8 cellular contexts compared by ENCODE assay signal in genomic region chr6:165308926-165309731, GRCh38. TPM values are rescaled to one million over a fixed set of nuclear protein-coding genes. Genes with fewer than 3 reads are reported as not detected.
DNase-seq lines count a peak whose midpoint lies in the region; ATAC-seq and TF ChIP-seq lines count a peak whose summit lies in the region.

Gene C6orf118, minus strand, starts transcription at chr6:165309605. Its CDS starts 19 bp downstream, at chr6:165309586.

- in situ Hi-C loops in G401 (cut with HindIII; ENCODE audit: low sequenced_read_pairs) = no loop called here

- TF ChIP-seq CTCF in coronary artery (IDR thresholded peaks at IDR 0.05) (no peak), liver (IDR thresholded peaks at IDR 0.05; ENCODE audit: low read depth, low read length, missing input control) (no peak), PC-9 (conservative IDR thresholded peaks at IDR 0.05) (no peak)

- H4K20me1 ChIP-seq in PC-9 (ENCODE audit: insufficient read depth) = no peaks in the 10 kb centered on the region

- H3K4me3 ChIP-seq in coronary artery = peak within 1 kb of the TSS; percentile 68
- H3K4me3 ChIP-seq in liver (ENCODE audit: low read depth in 1 of 3, low read length in 3 of 3) = peak within 1 kb of the TSS in 2 of 3 donors; percentile 20 to 30
- H3K4me3 ChIP-seq in PC-9 = no peak within 1 kb of the TSS
- no peak within 1 kb of the TSS for H3K4me3 ChIP-seq in effector memory CD4-positive, alpha-beta T cell (ENCODE audit: insufficient read depth, low read depth, low read length, poor library complexity, severe bottlenecking)

- TF ChIP-seq RAD21 in liver (IDR thresholded peaks at IDR 0.05) = no peak

- no peaks in the 10 kb centered on the region for H3K4me1 Mint-ChIP-seq in natural killer cell treated with Interleukin-12 subunit alpha and Interleukin-12 subunit beta and Interleukin-15 and Interleukin-18, amount 100 ng/mL, for 72 hours (ENCODE audit: low read depth in 2 of 2)

- H3K9ac ChIP-seq in liver (ENCODE audit: low read depth in 1 of 2, low read length in 2 of 2) = no peak within 1 kb of the TSS

- H3K9me3 Mint-ChIP-seq in natural killer cell treated with Interleukin-12 subunit alpha and Interleukin-12 subunit beta and Interleukin-15 and Interleukin-18, amount 100 ng/mL, for 72 hours = peaks cover 1% of the 10 kb centered on the region

- DNase-seq in G401 (ENCODE audit: low spot score) (peak; percentile 40), NCI-H69 (lab: John Stamatoyannopoulos, UW) (peak; percentile 45), coronary artery (ENCODE audit: low spot score) (no peak), stromal cell of bone marrow (ENCODE audit: low read depth) (peak; percentile 28), PC-9 (no peak)
- no peak for DNase-seq in effector memory CD4-positive, alpha-beta T cell
- no peak for DNase-seq in natural killer cell treated with Interleukin-12 subunit alpha and Interleukin-12 subunit beta and Interleukin-15 and Interleukin-18, amount 100 ng/mL, for 72 hours (ENCODE audit: low spot score)

- H3K27ac ChIP-seq in coronary artery (no peak within 1 kb of the TSS), liver (ENCODE audit: low read depth in 1 of 2, low read length in 2 of 2) (no peak within 1 kb of the TSS), PC-9 (no peak within 1 kb of the TSS)
- no peak within 1 kb of the TSS for H3K27ac ChIP-seq in effector memory CD4-positive, alpha-beta T cell (ENCODE audit: insufficient read depth, low read length, poor library complexity, severe bottlenecking)

- H3K79me2 ChIP-seq in PC-9 (ENCODE audit: low read depth) = no peaks in the 10 kb centered on the region

- H3K9me2 ChIP-seq in PC-9 (ENCODE audit: insufficient read depth) = no peaks in the 10 kb centered on the region

- H3K4me1 ChIP-seq in liver (ENCODE audit: control insufficient read depth in 4 of 4, insufficient read depth in 4 of 4, low read length in 3 of 4) = peaks cover 0 to 8% (median 5%) of the 10 kb centered on the region in 4 donors
- no peaks in the 10 kb centered on the region for H3K4me1 ChIP-seq in PC-9 (replicated peaks; ENCODE audit: insufficient read depth)
- no peaks in the 10 kb centered on the region for H3K4me1 ChIP-seq in effector memory CD4-positive, alpha-beta T cell (ENCODE audit: control insufficient read depth, insufficient read depth, low read length, poor library complexity, severe bottlenecking)

- no peak within 1 kb of the TSS for H3K27ac Mint-ChIP-seq in natural killer cell treated with Interleukin-12 subunit alpha and Interleukin-12 subunit beta and Interleukin-15 and Interleukin-18, amount 100 ng/mL, for 72 hours

- no peaks in the 10 kb centered on the region for H3F3A ChIP-seq in PC-9 (ENCODE audit: insufficient read depth, low read depth)

- H3K27me3 ChIP-seq in liver (ENCODE audit: control insufficient read depth in 4 of 4, insufficient read depth in 4 of 4, low read length in 3 of 4) (peaks cover 0 to 6% (median 0%) of the 10 kb centered on the region in 4 donors), PC-9 (ENCODE audit: insufficient read depth, low read depth) (peaks cover 44% of the 10 kb centered on the region)
- no peaks in the 10 kb centered on the region for H3K27me3 ChIP-seq in effector memory CD4-positive, alpha-beta T cell (replicated peaks; ENCODE audit: control insufficient read depth, insufficient read depth, low read length, poor library complexity, severe bottlenecking)

- no peak within 1 kb of the TSS for H2AFZ ChIP-seq in PC-9

- H3K4me2 ChIP-seq in PC-9 = no peak within 1 kb of the TSS

- no peaks in the 10 kb centered on the region for H3K27me3 Mint-ChIP-seq in natural killer cell treated with Interleukin-12 subunit alpha and Interleukin-12 subunit beta and Interleukin-15 and Interleukin-18, amount 100 ng/mL, for 72 hours

- POLR2A ChIA-PET in PC-9 (lab: Charles Lee; ENCODE audit: unreplicated experiment) = no interaction called here

- peaks cover 0 to 3% (median 0%) of the 10 kb centered on the region in 4 donors for H3K9me3 ChIP-seq in liver (ENCODE audit: control insufficient read depth in 4 of 4, low read length in 3 of 4)
- no peaks in the 10 kb centered on the region for H3K9me3 ChIP-seq in PC-9 (ENCODE audit: insufficient read depth, low read depth)
- H3K9me3 ChIP-seq in effector memory CD4-positive, alpha-beta T cell (ENCODE audit: control insufficient read depth, low read length) = no peaks in the 10 kb centered on the region

- intact Hi-C loops in PC-9 (cut with micrococcal nuclease; ENCODE audit: unreplicated experiment) = no loop called here

- 14% methylated on average over 35 of the region's 35 CpGs for WGBS in liver

- no peak for ATAC-seq in natural killer cell treated with Interleukin-12 subunit alpha and Interleukin-12 subunit beta and Interleukin-15 and Interleukin-18, amount 100 ng/mL, for 72 hours

- CTCF ChIA-PET in PC-9 (lab: Charles Lee) = no interaction called here

- no peak within 1 kb of the TSS for H3K4me3 Mint-ChIP-seq in natural killer cell treated with Interleukin-12 subunit alpha and Interleukin-12 subunit beta and Interleukin-15 and Interleukin-18, amount 100 ng/mL, for 72 hours

- H3K36me3 Mint-ChIP-seq in natural killer cell treated with Interleukin-12 subunit alpha and Interleukin-12 subunit beta and Interleukin-15 and Interleukin-18, amount 100 ng/mL, for 72 hours = no peaks in the 10 kb centered on the region

- no TSS peak for BruUV-seq in PC-9 (replicated peaks; lab: Mats Ljungman, UMichigan)

- no peaks in the 10 kb centered on the region for H3K36me3 ChIP-seq in liver (ENCODE audit: control insufficient read depth in 4 of 4, insufficient read depth in 3 of 4, low read depth in 1 of 4, low read length in 3 of 4)
- no peaks in the 10 kb centered on the region for H3K36me3 ChIP-seq in PC-9 (ENCODE audit: low read depth)
- no peaks in the 10 kb centered on the region for H3K36me3 ChIP-seq in effector memory CD4-positive, alpha-beta T cell (ENCODE audit: control insufficient read depth, insufficient read depth, low read length)

TF ChIP-seq in liver, 16 proteins besides CTCF, POLR2A, EP300 and RAD21:
- TF ChIP-seq HNF4G (IDR thresholded peaks at IDR 0.05) = no peak
- TF ChIP-seq RXRA (IDR thresholded peaks at IDR 0.05) = no peak
- no peak for TF ChIP-seq HNF4A (conservative IDR thresholded peaks at IDR 0.05)
- no peak for TF ChIP-seq ZBTB33 (IDR thresholded peaks at IDR 0.05)
- TF ChIP-seq TAF1 (conservative IDR thresholded peaks at IDR 0.05) = no peak
- TF ChIP-seq NR2F2 (IDR thresholded peaks at IDR 0.05) = no peak
- TF ChIP-seq YY1 (IDR thresholded peaks at IDR 0.05) = no peak
- no peak for TF ChIP-seq SP1 (IDR thresholded peaks at IDR 0.05)
- TF ChIP-seq EGR1 (IDR thresholded peaks at IDR 0.05; ENCODE audit: low read depth in 2 of 2) = no peak
- no peak for TF ChIP-seq MAX (IDR thresholded peaks at IDR 0.05)
- no peak for TF ChIP-seq ATF3 (IDR thresholded peaks at IDR 0.05)
- no peak for TF ChIP-seq FOXA2 (IDR thresholded peaks at IDR 0.05)

RNA-seq across cellular contexts. Expression of gene C6orf118, which starts in this region (rescaled TPM):
- total RNA-seq in G401 (2014; rRNA removed; shearing (Covaris generic)) = not detected in 2 replicates
- total RNA-seq in liver (not detected), PC-9 (2021) (not detected in 2 replicates)
- not detected for polyA plus RNA-seq in liver
- not detected for total RNA-seq in natural killer cell treated with Interleukin-12 subunit alpha and Interleukin-12 subunit beta and Interleukin-15 and Interleukin-18, amount 100 ng/mL, for 72 hours

Comparison
In these comparisons a context has a peak if more than half of its experiments do, and no peak if none do; other contexts are left out.
1. Peak in DNase-seq in G401; RNA of the gene not detected or under 1 TPM.
2. DNase-seq: peak in NCI-H69 (single experiment) and stromal cell of bone marrow (single experiment); none in coronary artery (single experiment), PC-9 (0 of 2), effector memory CD4-positive, alpha-beta T cell (0 of 3) and natural killer cell treated with Interleukin-12 subunit alpha and Interleukin-12 subunit beta and Interleukin-15 and Interleukin-18, amount 100 ng/mL, for 72 hours (single experiment).
3. H3K4me3 ChIP-seq: peak in coronary artery (single experiment) and liver (2 of 3); none in PC-9 (single experiment) and effector memory CD4-positive, alpha-beta T cell (single experiment).